ENCODE assay signal across 9 cellular contexts in genomic region chr12:25320123-25321006, GRCh38.
A peak's percentile ranks its signal among the peaks of the same experiment; 100 is the strongest.
DNase-seq lines count a peak whose midpoint lies in the region; ATAC-seq and TF ChIP-seq lines count a peak whose summit lies in the region.
"Had no signal": no experiment of that assay in that cellular context is flagged by ENCODE, and none has a peak within 500 bp of the region (broad histone marks: within the 10 kb centered on the region; RNA-seq: fewer than 3 reads in every experiment).

No MANE protein-coding gene starts in this region.

- no peaks in the 10 kb centered on the region for H4K20me1 ChIP-seq in DOHH2 (ENCODE audit: control insufficient read depth, insufficient read depth, low read depth, low read length)

- H3F3A ChIP-seq in DOHH2 (ENCODE audit: control insufficient read depth, insufficient read depth) = no peaks in the 10 kb centered on the region

- H3K9me2 ChIP-seq in DOHH2 (replicated peaks; ENCODE audit: control insufficient read depth, low read length) = no peaks in the 10 kb centered on the region

- no peak overlapping the region for H3K4me3 Mint-ChIP-seq in activated T-helper 1 cell treated with anti-CD3 and anti-CD28 coated beads, Interleukin-12 subunit alpha, Interleukin-12 subunit beta, Interleukin-2, Interleukin-4 antibody, amounts not matched to agents 30 ng/mL and 10 ng/mL and 1 ng/mL, durations not matched to agents 14 hours and 24 hours and 36 hours
- no peak overlapping the region for H3K4me3 Mint-ChIP-seq in activated naive CD4-positive, alpha-beta T cell treated with anti-CD3 and anti-CD28 coated beads, Interleukin-2, amount 10 ng/mL, durations not matched to agents 7 days and 5 days

- no peak overlapping the region for H3K27ac ChIP-seq in DOHH2 (ENCODE audit: low read depth, low read length)

- peaks cover 7% of the 10 kb centered on the region for H3K27me3 ChIP-seq in DOHH2 (ENCODE audit: control insufficient read depth, low read length)

- H3K4me1 ChIP-seq in DOHH2 (ENCODE audit: control insufficient read depth, low read length) = peaks cover 50% of the 10 kb centered on the region

- no peaks in the 10 kb centered on the region for H3K9me3 ChIP-seq in DOHH2 (ENCODE audit: control insufficient read depth, insufficient read depth, low read length)

- H3K4me2 ChIP-seq in DOHH2 (ENCODE audit: low read length) = peak overlapping the region; percentile 34

- H3K36me3 ChIP-seq in DOHH2 (ENCODE audit: control insufficient read depth, low read length) = no peaks in the 10 kb centered on the region

- CTCF ChIA-PET in activated naive CD4-positive, alpha-beta T cell treated with anti-CD3 and anti-CD28 coated beads, Interleukin-2, amount 10 ng/mL, durations not matched to agents 7 days and 5 days (lab: Charles Lee) = interaction anchor here (1.2 to 2.2 kb wide), 3 partner anchors 67 to 109 kb away, joined by 4 to 8 read pairs (median 4); no protein-coding TSS in a partner anchor

- H3K36me3 Mint-ChIP-seq in activated T-helper 1 cell treated with anti-CD3 and anti-CD28 coated beads, Interleukin-12 subunit alpha, Interleukin-12 subunit beta, Interleukin-2, Interleukin-4 antibody, amounts not matched to agents 30 ng/mL and 10 ng/mL and 1 ng/mL, durations not matched to agents 14 hours and 24 hours and 36 hours (ENCODE audit: low read depth) = no peaks in the 10 kb centered on the region
- peaks cover 3% of the 10 kb centered on the region for H3K36me3 Mint-ChIP-seq in activated naive CD4-positive, alpha-beta T cell treated with anti-CD3 and anti-CD28 coated beads, Interleukin-2, amount 10 ng/mL, durations not matched to agents 7 days and 5 days

- no peak overlapping the region for H3K4me3 ChIP-seq in DOHH2 (ENCODE audit: low read length)

- peaks cover 4% of the 10 kb centered on the region for H3K9me3 Mint-ChIP-seq in activated T-helper 1 cell treated with anti-CD3 and anti-CD28 coated beads, Interleukin-12 subunit alpha, Interleukin-12 subunit beta, Interleukin-2, Interleukin-4 antibody, amounts not matched to agents 30 ng/mL and 10 ng/mL and 1 ng/mL, durations not matched to agents 14 hours and 24 hours and 36 hours
- H3K9me3 Mint-ChIP-seq in activated naive CD4-positive, alpha-beta T cell treated with anti-CD3 and anti-CD28 coated beads, Interleukin-2, amount 10 ng/mL, durations not matched to agents 7 days and 5 days = no peaks in the 10 kb centered on the region

- peak; percentile 61 for ATAC-seq in GM19324 (IDR thresholded peaks at IDR 0.05; ENCODE audit: low FRiP score, unreplicated experiment)
- peak; percentile 52 for ATAC-seq in HG03066 (IDR thresholded peaks at IDR 0.05; ENCODE audit: low read depth, unreplicated experiment)

- no peak for DNase-seq in activated T-helper 1 cell treated with anti-CD3 and anti-CD28 coated beads, Interleukin-12 subunit alpha, Interleukin-12 subunit beta, Interleukin-2, Interleukin-4 antibody, amounts not matched to agents 30 ng/mL and 10 ng/mL and 1 ng/mL, durations not matched to agents 14 hours and 24 hours and 36 hours (ENCODE audit: low spot score)
- DNase-seq in posterior cingulate gyrus (no peak), Kasumi-1 (lab: John Stamatoyannopoulos, UW) (no peak), NCI-H2029 treated with DMSO at 0.1 percent for 48 hours (lab: John Stamatoyannopoulos, UW) (no peak)
- DNase-seq in activated naive CD4-positive, alpha-beta T cell treated with anti-CD3 and anti-CD28 coated beads, Interleukin-2, amount 10 ng/mL, durations not matched to agents 7 days and 5 days = no peak
- DNase-seq: caudate nucleus had no signal

- peaks cover 9% of the 10 kb centered on the region for H3K27me3 Mint-ChIP-seq in activated T-helper 1 cell treated with anti-CD3 and anti-CD28 coated beads, Interleukin-12 subunit alpha, Interleukin-12 subunit beta, Interleukin-2, Interleukin-4 antibody, amounts not matched to agents 30 ng/mL and 10 ng/mL and 1 ng/mL, durations not matched to agents 14 hours and 24 hours and 36 hours (ENCODE audit: insufficient read depth)
- no peaks in the 10 kb centered on the region for H3K27me3 Mint-ChIP-seq in activated naive CD4-positive, alpha-beta T cell treated with anti-CD3 and anti-CD28 coated beads, Interleukin-2, amount 10 ng/mL, durations not matched to agents 7 days and 5 days

- H3K27ac Mint-ChIP-seq in activated T-helper 1 cell treated with anti-CD3 and anti-CD28 coated beads, Interleukin-12 subunit alpha, Interleukin-12 subunit beta, Interleukin-2, Interleukin-4 antibody, amounts not matched to agents 30 ng/mL and 10 ng/mL and 1 ng/mL, durations not matched to agents 14 hours and 24 hours and 36 hours = peak overlapping the region; percentile 53
- H3K27ac Mint-ChIP-seq in activated naive CD4-positive, alpha-beta T cell treated with anti-CD3 and anti-CD28 coated beads, Interleukin-2, amount 10 ng/mL, durations not matched to agents 7 days and 5 days = no peak overlapping the region

- no peak for TF ChIP-seq CTCF in DOHH2 (IDR thresholded peaks at IDR 0.05; ENCODE audit: low read depth, low read length, poor library complexity, severe bottlenecking)

- H3K79me2 ChIP-seq in DOHH2 (ENCODE audit: control insufficient read depth, low read length) = no peaks in the 10 kb centered on the region

- peaks cover 50% of the 10 kb centered on the region for H3K4me1 Mint-ChIP-seq in activated T-helper 1 cell treated with anti-CD3 and anti-CD28 coated beads, Interleukin-12 subunit alpha, Interleukin-12 subunit beta, Interleukin-2, Interleukin-4 antibody, amounts not matched to agents 30 ng/mL and 10 ng/mL and 1 ng/mL, durations not matched to agents 14 hours and 24 hours and 36 hours (ENCODE audit: low read depth)
- H3K4me1 Mint-ChIP-seq in activated naive CD4-positive, alpha-beta T cell treated with anti-CD3 and anti-CD28 coated beads, Interleukin-2, amount 10 ng/mL, durations not matched to agents 7 days and 5 days = peaks cover 49% of the 10 kb centered on the region

- intact Hi-C loops in activated T-helper 1 cell treated with anti-CD3 and anti-CD28 coated beads, Interleukin-12 subunit alpha, Interleukin-12 subunit beta, Interleukin-2, Interleukin-4 antibody, amounts not matched to agents 30 ng/mL and 10 ng/mL and 1 ng/mL, durations not matched to agents 14 hours and 24 hours and 36 hours (cut with micrococcal nuclease) = loop anchor here (1.0 to 5.0 kb wide), 7 partner anchors 13 to 482 kb away; no protein-coding TSS in a partner anchor
- intact Hi-C loops in posterior cingulate gyrus (cut with DNase I) = no loop called here
